ENCODE assay signal across 1 cellular context in genomic region chr5:141960018-141960417, GRCh38.
TF ChIP-seq lines count a peak whose summit lies in the region.

No MANE protein-coding gene starts in this region.

TF ChIP-seq in H1, 55 proteins besides CTCF, POLR2A, EP300 and RAD21:
- no peak for TF ChIP-seq USF2 (IDR thresholded peaks at IDR 0.05; ENCODE audit: low read length)
- TF ChIP-seq CTBP2 (IDR thresholded peaks at IDR 0.05; ENCODE audit: borderline replicate concordance, insufficient read depth, insufficient read length, low read length) = no peak
- 0 out of 2 replicates have a peak, but pooled peaks have one; percentile 43 for TF ChIP-seq MAX (IDR thresholded peaks at IDR 0.05)
